ENCODE assay signal across 1 cellular context in the genomic region with DNA sequence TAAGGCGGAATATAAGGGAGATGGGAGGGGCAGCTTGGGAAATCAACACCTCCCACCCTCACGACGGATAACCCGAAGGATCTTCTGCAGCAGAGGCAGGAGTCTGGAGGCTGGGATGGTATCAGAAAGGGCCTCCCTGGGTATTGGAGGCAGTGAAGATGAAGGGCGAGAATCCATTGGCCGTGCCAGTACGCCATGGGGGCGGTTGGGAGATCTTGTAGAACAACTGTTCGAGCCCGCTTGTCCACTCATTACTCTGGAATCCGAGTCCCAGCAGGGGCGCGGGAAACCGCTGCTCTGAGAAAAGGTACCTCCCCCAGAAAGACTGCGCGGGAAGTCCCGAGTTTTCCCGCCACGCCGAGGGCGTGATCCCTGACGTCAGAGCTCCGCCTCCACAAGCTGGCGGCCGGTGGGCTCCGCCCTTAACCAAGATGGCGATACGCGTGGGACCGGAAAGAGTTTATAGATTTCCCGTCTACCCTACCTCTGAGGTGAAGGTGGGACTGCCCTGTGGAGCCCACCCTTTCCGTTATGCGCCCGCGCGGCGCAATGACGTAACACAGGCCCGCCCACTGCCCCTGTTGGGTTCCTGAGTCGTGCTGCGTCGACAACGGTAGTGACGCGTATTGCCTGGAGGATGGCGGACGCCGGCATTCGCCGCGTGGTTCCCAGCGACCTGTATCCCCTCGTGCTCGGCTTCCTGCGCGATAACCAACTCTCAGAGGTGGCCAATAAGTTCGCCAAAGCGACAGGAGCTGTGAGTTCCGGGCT.
TF ChIP-seq lines count a peak whose summit lies in the region.

A gene (plus strand): TSS at position 616 of the 771 bp plus-strand sequence. CDS start 22 bp downstream, at position 638.

TF ChIP-seq in HEK293, 187 proteins besides CTCF, POLR2A, EP300 and RAD21 (continued from another document and continues in another):
- TF ChIP-seq, protein P1, sequence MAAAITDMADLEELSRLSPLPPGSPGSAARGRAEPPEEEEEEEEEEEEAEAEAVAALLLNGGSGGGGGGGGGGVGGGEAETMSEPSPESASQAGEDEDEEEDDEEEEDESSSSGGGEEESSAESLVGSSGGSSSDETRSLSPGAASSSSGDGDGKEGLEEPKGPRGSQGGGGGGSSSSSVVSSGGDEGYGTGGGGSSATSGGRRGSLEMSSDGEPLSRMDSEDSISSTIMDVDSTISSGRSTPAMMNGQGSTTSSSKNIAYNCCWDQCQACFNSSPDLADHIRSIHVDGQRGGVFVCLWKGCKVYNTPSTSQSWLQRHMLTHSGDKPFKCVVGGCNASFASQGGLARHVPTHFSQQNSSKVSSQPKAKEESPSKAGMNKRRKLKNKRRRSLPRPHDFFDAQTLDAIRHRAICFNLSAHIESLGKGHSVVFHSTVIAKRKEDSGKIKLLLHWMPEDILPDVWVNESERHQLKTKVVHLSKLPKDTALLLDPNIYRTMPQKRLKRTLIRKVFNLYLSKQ (tag by site-specific recombination; IDR thresholded peaks at IDR 0.05; ENCODE audit: borderline replicate concordance): no peak
- TF ChIP-seq ZNF366 (tag by site-specific recombination; conservative IDR thresholded peaks at IDR 0.05): peak; percentile 83
- TF ChIP-seq, protein P2, sequence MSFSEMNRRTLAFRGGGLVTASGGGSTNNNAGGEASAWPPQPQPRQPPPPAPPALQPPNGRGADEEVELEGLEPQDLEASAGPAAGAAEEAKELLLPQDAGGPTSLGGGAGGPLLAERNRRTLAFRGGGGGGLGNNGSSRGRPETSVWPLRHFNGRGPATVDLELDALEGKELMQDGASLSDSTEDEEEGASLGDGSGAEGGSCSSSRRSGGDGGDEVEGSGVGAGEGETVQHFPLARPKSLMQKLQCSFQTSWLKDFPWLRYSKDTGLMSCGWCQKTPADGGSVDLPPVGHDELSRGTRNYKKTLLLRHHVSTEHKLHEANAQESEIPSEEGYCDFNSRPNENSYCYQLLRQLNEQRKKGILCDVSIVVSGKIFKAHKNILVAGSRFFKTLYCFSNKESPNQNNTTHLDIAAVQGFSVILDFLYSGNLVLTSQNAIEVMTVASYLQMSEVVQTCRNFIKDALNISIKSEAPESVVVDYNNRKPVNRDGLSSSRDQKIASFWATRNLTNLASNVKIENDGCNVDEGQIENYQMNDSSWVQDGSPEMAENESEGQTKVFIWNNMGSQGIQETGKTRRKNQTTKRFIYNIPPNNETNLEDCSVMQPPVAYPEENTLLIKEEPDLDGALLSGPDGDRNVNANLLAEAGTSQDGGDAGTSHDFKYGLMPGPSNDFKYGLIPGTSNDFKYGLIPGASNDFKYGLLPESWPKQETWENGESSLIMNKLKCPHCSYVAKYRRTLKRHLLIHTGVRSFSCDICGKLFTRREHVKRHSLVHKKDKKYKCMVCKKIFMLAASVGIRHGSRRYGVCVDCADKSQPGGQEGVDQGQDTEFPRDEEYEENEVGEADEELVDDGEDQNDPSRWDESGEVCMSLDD (tag by site-specific recombination; IDR thresholded peaks at IDR 0.05): peak; percentile 62
- TF ChIP-seq ZNF623 (tag by site-specific recombination; IDR thresholded peaks at IDR 0.05): no peak
- no peak for TF ChIP-seq ZNF555 (tag by site-specific recombination; conservative IDR thresholded peaks at IDR 0.05)
- peak; percentile 95 for TF ChIP-seq KLF7 (tag by site-specific recombination; IDR thresholded peaks at IDR 0.05; ENCODE audit: borderline replicate concordance)
- TF ChIP-seq ZNF248 (tag by site-specific recombination; IDR thresholded peaks at IDR 0.05): no peak
- TF ChIP-seq ZNF404 (tag by site-specific recombination; IDR thresholded peaks at IDR 0.05): no peak
- peak; percentile 98 for TF ChIP-seq SP2 (tag by site-specific recombination; IDR thresholded peaks at IDR 0.05)
- no peak for TF ChIP-seq ZNF37A (tag by site-specific recombination; IDR thresholded peaks at IDR 0.05)
- no peak for TF ChIP-seq MYNN (tag by site-specific recombination; IDR thresholded peaks at IDR 0.05; ENCODE audit: borderline replicate concordance)
- TF ChIP-seq ZNF664 (tag by site-specific recombination; IDR thresholded peaks at IDR 0.05): no peak
- no peak for TF ChIP-seq ZNF132 (tag by site-specific recombination; IDR thresholded peaks at IDR 0.05; ENCODE audit: borderline replicate concordance)
- TF ChIP-seq, protein P3, sequence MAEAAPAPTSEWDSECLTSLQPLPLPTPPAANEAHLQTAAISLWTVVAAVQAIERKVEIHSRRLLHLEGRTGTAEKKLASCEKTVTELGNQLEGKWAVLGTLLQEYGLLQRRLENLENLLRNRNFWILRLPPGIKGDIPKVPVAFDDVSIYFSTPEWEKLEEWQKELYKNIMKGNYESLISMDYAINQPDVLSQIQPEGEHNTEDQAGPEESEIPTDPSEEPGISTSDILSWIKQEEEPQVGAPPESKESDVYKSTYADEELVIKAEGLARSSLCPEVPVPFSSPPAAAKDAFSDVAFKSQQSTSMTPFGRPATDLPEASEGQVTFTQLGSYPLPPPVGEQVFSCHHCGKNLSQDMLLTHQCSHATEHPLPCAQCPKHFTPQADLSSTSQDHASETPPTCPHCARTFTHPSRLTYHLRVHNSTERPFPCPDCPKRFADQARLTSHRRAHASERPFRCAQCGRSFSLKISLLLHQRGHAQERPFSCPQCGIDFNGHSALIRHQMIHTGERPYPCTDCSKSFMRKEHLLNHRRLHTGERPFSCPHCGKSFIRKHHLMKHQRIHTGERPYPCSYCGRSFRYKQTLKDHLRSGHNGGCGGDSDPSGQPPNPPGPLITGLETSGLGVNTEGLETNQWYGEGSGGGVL (tag by site-specific recombination; IDR thresholded peaks at IDR 0.05): peak; percentile 87
- TF ChIP-seq ZNF138 (tag by site-specific recombination; IDR thresholded peaks at IDR 0.05; ENCODE audit: borderline replicate concordance): no peak
- no peak for TF ChIP-seq ZBTB1 (tag by site-specific recombination; IDR thresholded peaks at IDR 0.05)
- TF ChIP-seq ZNF239 (tag by site-specific recombination; IDR thresholded peaks at IDR 0.05): no peak
- TF ChIP-seq, protein P4, sequence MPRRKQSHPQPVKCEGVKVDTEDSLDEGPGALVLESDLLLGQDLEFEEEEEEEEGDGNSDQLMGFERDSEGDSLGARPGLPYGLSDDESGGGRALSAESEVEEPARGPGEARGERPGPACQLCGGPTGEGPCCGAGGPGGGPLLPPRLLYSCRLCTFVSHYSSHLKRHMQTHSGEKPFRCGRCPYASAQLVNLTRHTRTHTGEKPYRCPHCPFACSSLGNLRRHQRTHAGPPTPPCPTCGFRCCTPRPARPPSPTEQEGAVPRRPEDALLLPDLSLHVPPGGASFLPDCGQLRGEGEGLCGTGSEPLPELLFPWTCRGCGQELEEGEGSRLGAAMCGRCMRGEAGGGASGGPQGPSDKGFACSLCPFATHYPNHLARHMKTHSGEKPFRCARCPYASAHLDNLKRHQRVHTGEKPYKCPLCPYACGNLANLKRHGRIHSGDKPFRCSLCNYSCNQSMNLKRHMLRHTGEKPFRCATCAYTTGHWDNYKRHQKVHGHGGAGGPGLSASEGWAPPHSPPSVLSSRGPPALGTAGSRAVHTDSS (tag by site-specific recombination; IDR thresholded peaks at IDR 0.05): peak; percentile 56
- no peak for TF ChIP-seq ZNF791 (tag by site-specific recombination; IDR thresholded peaks at IDR 0.05)
- TF ChIP-seq ZNF175 (tag by site-specific recombination; IDR thresholded peaks at IDR 0.05): no peak
- TF ChIP-seq ZNF311 (tag by site-specific recombination; IDR thresholded peaks at IDR 0.05; ENCODE audit: borderline replicate concordance): no peak
- peak; percentile 90 for TF ChIP-seq GLIS1 (tag by site-specific recombination; IDR thresholded peaks at IDR 0.05)
- TF ChIP-seq, protein P5, sequence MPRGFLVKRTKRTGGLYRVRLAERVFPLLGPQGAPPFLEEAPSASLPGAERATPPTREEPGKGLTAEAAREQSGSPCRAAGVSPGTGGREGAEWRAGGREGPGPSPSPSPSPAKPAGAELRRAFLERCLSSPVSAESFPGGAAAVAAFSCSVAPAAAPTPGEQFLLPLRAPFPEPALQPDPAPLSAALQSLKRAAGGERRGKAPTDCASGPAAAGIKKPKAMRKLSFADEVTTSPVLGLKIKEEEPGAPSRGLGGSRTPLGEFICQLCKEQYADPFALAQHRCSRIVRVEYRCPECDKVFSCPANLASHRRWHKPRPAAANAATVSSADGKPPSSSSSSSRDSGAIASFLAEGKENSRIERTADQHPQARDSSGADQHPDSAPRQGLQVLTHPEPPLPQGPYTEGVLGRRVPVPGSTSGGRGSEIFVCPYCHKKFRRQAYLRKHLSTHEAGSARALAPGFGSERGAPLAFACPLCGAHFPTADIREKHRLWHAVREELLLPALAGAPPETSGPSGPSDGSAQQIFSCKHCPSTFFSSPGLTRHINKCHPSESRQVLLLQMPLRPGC (tag by site-specific recombination; IDR thresholded peaks at IDR 0.05): peak; percentile 73; the same call in 1 of the 2 replicates
- TF ChIP-seq ZNF48 (tag by site-specific recombination; IDR thresholded peaks at IDR 0.05): no peak
- TF ChIP-seq ZNF391 (tag by site-specific recombination; IDR thresholded peaks at IDR 0.05; ENCODE audit: borderline replicate concordance, low read depth): peak; percentile 16; the same call in 1 of the 2 replicates
- TF ChIP-seq, protein P6, sequence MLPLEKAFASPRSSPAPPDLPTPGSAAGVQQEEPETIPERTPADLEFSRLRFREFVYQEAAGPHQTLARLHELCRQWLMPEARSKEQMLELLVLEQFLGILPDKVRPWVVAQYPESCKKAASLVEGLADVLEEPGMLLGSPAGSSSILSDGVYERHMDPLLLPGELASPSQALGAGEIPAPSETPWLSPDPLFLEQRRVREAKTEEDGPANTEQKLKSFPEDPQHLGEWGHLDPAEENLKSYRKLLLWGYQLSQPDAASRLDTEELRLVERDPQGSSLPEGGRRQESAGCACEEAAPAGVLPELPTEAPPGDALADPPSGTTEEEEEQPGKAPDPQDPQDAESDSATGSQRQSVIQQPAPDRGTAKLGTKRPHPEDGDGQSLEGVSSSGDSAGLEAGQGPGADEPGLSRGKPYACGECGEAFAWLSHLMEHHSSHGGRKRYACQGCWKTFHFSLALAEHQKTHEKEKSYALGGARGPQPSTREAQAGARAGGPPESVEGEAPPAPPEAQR (tag by site-specific recombination; IDR thresholded peaks at IDR 0.05): no peak
- TF ChIP-seq KLF9 (tag by site-specific recombination; IDR thresholded peaks at IDR 0.05; ENCODE audit: low read depth): peak; percentile 94
- peak; percentile 93 for TF ChIP-seq ZBTB17 (tag by site-specific recombination; IDR thresholded peaks at IDR 0.05)
- no peak for TF ChIP-seq ZNF530 (tag by site-specific recombination; IDR thresholded peaks at IDR 0.05; ENCODE audit: low read depth)
- peak; percentile 60; the same call in 1 of the 2 replicates for TF ChIP-seq ZNF785 (tag by site-specific recombination; IDR thresholded peaks at IDR 0.05)
- peak; percentile 98 for TF ChIP-seq ZFP69B (tag by site-specific recombination; IDR thresholded peaks at IDR 0.05)
- TF ChIP-seq, protein P7, sequence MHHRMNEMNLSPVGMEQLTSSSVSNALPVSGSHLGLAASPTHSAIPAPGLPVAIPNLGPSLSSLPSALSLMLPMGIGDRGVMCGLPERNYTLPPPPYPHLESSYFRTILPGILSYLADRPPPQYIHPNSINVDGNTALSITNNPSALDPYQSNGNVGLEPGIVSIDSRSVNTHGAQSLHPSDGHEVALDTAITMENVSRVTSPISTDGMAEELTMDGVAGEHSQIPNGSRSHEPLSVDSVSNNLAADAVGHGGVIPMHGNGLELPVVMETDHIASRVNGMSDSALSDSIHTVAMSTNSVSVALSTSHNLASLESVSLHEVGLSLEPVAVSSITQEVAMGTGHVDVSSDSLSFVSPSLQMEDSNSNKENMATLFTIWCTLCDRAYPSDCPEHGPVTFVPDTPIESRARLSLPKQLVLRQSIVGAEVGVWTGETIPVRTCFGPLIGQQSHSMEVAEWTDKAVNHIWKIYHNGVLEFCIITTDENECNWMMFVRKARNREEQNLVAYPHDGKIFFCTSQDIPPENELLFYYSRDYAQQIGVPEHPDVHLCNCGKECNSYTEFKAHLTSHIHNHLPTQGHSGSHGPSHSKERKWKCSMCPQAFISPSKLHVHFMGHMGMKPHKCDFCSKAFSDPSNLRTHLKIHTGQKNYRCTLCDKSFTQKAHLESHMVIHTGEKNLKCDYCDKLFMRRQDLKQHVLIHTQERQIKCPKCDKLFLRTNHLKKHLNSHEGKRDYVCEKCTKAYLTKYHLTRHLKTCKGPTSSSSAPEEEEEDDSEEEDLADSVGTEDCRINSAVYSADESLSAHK (tag by site-specific recombination; IDR thresholded peaks at IDR 0.05): peak; percentile 99
- TF ChIP-seq, protein P8, sequence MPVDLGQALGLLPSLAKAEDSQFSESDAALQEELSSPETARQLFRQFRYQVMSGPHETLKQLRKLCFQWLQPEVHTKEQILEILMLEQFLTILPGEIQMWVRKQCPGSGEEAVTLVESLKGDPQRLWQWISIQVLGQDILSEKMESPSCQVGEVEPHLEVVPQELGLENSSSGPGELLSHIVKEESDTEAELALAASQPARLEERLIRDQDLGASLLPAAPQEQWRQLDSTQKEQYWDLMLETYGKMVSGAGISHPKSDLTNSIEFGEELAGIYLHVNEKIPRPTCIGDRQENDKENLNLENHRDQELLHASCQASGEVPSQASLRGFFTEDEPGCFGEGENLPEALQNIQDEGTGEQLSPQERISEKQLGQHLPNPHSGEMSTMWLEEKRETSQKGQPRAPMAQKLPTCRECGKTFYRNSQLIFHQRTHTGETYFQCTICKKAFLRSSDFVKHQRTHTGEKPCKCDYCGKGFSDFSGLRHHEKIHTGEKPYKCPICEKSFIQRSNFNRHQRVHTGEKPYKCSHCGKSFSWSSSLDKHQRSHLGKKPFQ (tag by site-specific recombination; IDR thresholded peaks at IDR 0.05): no peak
- TF ChIP-seq ZSCAN23 (tag by site-specific recombination; IDR thresholded peaks at IDR 0.05): 0 out of 2 replicates have a peak, but pooled peaks have one; percentile 9
- TF ChIP-seq EGR2 (tag by site-specific recombination; IDR thresholded peaks at IDR 0.05; ENCODE audit: low read depth): peak; percentile 93
- peak; percentile 96 for TF ChIP-seq ZNF76 (tag by site-specific recombination; IDR thresholded peaks at IDR 0.05; ENCODE audit: borderline replicate concordance, low read depth)
- TF ChIP-seq WT1 (tag by site-specific recombination; IDR thresholded peaks at IDR 0.05): peak; percentile 64
- peak; percentile 67; the same call in 1 of the 2 replicates for TF ChIP-seq ZBTB8A (tag by site-specific recombination; IDR thresholded peaks at IDR 0.05)
- TF ChIP-seq ZNF549 (tag by site-specific recombination; IDR thresholded peaks at IDR 0.05): no peak
- no peak for TF ChIP-seq MZF1 (tag by site-specific recombination; IDR thresholded peaks at IDR 0.05; ENCODE audit: borderline replicate concordance)
- no peak for TF ChIP-seq ZNF426 (tag by site-specific recombination; IDR thresholded peaks at IDR 0.05)
- TF ChIP-seq, protein P9, sequence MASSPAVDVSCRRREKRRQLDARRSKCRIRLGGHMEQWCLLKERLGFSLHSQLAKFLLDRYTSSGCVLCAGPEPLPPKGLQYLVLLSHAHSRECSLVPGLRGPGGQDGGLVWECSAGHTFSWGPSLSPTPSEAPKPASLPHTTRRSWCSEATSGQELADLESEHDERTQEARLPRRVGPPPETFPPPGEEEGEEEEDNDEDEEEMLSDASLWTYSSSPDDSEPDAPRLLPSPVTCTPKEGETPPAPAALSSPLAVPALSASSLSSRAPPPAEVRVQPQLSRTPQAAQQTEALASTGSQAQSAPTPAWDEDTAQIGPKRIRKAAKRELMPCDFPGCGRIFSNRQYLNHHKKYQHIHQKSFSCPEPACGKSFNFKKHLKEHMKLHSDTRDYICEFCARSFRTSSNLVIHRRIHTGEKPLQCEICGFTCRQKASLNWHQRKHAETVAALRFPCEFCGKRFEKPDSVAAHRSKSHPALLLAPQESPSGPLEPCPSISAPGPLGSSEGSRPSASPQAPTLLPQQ (tag by site-specific recombination; IDR thresholded peaks at IDR 0.05): peak; percentile 98
